ENCODE assay signal across 24 cellular contexts in genomic region chr15:80727196-80727595, GRCh38. TPM values are rescaled to one million over a fixed set of nuclear protein-coding genes. Genes with fewer than 3 reads are reported as not detected.
DNase-seq lines count a peak whose midpoint lies in the region; ATAC-seq and TF ChIP-seq lines count a peak whose summit lies in the region.
"Had no signal": no experiment of that assay in that cellular context is flagged by ENCODE, and none has a peak within 500 bp of the region (broad histone marks: within the 10 kb centered on the region; RNA-seq: fewer than 3 reads in every experiment).

No MANE protein-coding gene starts in this region.

- DNase-seq in Right ventricle myocardium superior (no peak), right atrium auricular region (ENCODE audit: low spot score) (no peak), choroid plexus epithelial cell (ENCODE audit: low read depth) (peak; percentile 82), mesothelial cell of epicardium (ENCODE audit: low spot score in 2 of 2, unreplicated experiment in 2 of 2) (no peak), upper lobe of left lung (no peak)
- DNase-seq in activated T-cell treated with anti-CD3 and anti-CD28 coated beads, Interleukin-2, amount 50 U/mL, for 1 hour, result no peak
- no peak for DNase-seq in activated T-cell treated with anti-CD3 and anti-CD28 coated beads, Interleukin-2, amount 50 U/mL, for 24 hours
- DNase-seq: 8988T; activated CD4-positive, alpha-beta T cell treated with anti-CD3 and anti-CD28 coated beads for 36 hours; Calu3; heart left ventricle; immature natural killer cell; naive thymus-derived CD4-positive, alpha-beta T cell; NCI-H1436 treated with DMSO at 0.1 percent for 48 hours; NCI-H748 treated with DMSO at 0.1 percent for 48 hours had no signal

- H3K27ac Mint-ChIP-seq in mesothelial cell of epicardium, result peak overlapping the region; percentile 94
- no peak overlapping the region for H3K27ac Mint-ChIP-seq in activated T-cell treated with anti-CD3 and anti-CD28 coated beads, Interleukin-2, amount 50 U/mL, for 24 hours
- H3K27ac Mint-ChIP-seq: activated CD4-positive, alpha-beta T cell treated with anti-CD3 and anti-CD28 coated beads for 36 hours; activated naive CD4-positive, alpha-beta T cell treated with anti-CD3 and anti-CD28 coated beads, Interleukin-2, amount 50 U/mL, for 72 hours; immature natural killer cell; naive thymus-derived CD4-positive, alpha-beta T cell; stimulated activated naive CD8-positive, alpha-beta T cell treated with anti-CD3 and anti-CD28 coated beads, Interleukin-15, Interleukin-2, amounts not matched to agents 100 ng/mL and 50 ng/mL, for 24 hours had no signal

- H3K9me3 ChIP-seq in right atrium auricular region, result no peaks in the 10 kb centered on the region
- H3K9me3 ChIP-seq in upper lobe of left lung, result no peaks in the 10 kb centered on the region
- H3K9me3 ChIP-seq: heart left ventricle had no signal

- TF ChIP-seq CTCF in right atrium auricular region (IDR thresholded peaks at IDR 0.05) (no peak), choroid plexus epithelial cell (conservative IDR thresholded peaks at IDR 0.05; ENCODE audit: low read depth, low read length) (no peak), mesothelial cell of epicardium (IDR thresholded peaks at IDR 0.05; ENCODE audit: unreplicated experiment) (no peak), upper lobe of left lung (IDR thresholded peaks at IDR 0.05) (no peak)

- H3K4me1 ChIP-seq in right atrium auricular region (peaks cover 0 to 1% of the 10 kb centered on the region in 2 donors), upper lobe of left lung (peaks cover 0 to 45% (median 14%) of the 10 kb centered on the region in 4 donors)
- H3K4me1 ChIP-seq: BLaER1 had no signal

- 71 to 75% methylated on average over 4 of the region's 4 CpGs for WGBS in upper lobe of left lung, 2 donors

- H3K27ac ChIP-seq in right atrium auricular region, result no peak overlapping the region
- peak overlapping the region; percentile 7 to 49 (median 27) for H3K27ac ChIP-seq in upper lobe of left lung
- H3K27ac ChIP-seq: BLaER1, coronary artery, skin epidermis had no signal

- H3K4me1 Mint-ChIP-seq in mesothelial cell of epicardium, result peaks cover 52% of the 10 kb centered on the region
- H3K4me1 Mint-ChIP-seq in activated T-cell treated with anti-CD3 and anti-CD28 coated beads, Interleukin-2, amount 50 U/mL, for 24 hours (ENCODE audit: low read depth), result no peaks in the 10 kb centered on the region
- H3K4me1 Mint-ChIP-seq: activated CD4-positive, alpha-beta T cell treated with anti-CD3 and anti-CD28 coated beads for 36 hours; immature natural killer cell; naive thymus-derived CD4-positive, alpha-beta T cell had no signal

- no peaks in the 10 kb centered on the region for H3K27me3 Mint-ChIP-seq in mesothelial cell of epicardium (ENCODE audit: low read depth)
- H3K27me3 Mint-ChIP-seq in activated T-cell treated with anti-CD3 and anti-CD28 coated beads, Interleukin-2, amount 50 U/mL, for 24 hours, result no peaks in the 10 kb centered on the region
- H3K27me3 Mint-ChIP-seq: activated CD4-positive, alpha-beta T cell treated with anti-CD3 and anti-CD28 coated beads for 36 hours; brain; stimulated activated naive CD8-positive, alpha-beta T cell treated with anti-CD3 and anti-CD28 coated beads, Interleukin-15, Interleukin-2, amounts not matched to agents 100 ng/mL and 50 ng/mL, for 24 hours had no signal

- TF ChIP-seq POLR2A in upper lobe of left lung (IDR thresholded peaks at IDR 0.05), result no peak

- no peaks in the 10 kb centered on the region for H3K27me3 ChIP-seq in right atrium auricular region
- H3K27me3 ChIP-seq in upper lobe of left lung, result no peaks in the 10 kb centered on the region
- H3K27me3 ChIP-seq: BLaER1, heart left ventricle had no signal

- ATAC-seq in Right ventricle myocardium superior (ENCODE audit: poor library complexity) (peak; percentile 41), upper lobe of left lung (ENCODE audit: low FRiP score in 2 of 2) (peak in 1 of 2 donors; percentile 76), GM21825 (IDR thresholded peaks at IDR 0.05; ENCODE audit: unreplicated experiment) (no peak)
- ATAC-seq: activated CD4-positive, alpha-beta T cell treated with anti-CD3 and anti-CD28 coated beads for 36 hours; activated naive CD4-positive, alpha-beta T cell treated with anti-CD3 and anti-CD28 coated beads, Interleukin-2, amount 50 U/mL, for 72 hours; naive thymus-derived CD4-positive, alpha-beta T cell; Right ventricle myocardium inferior had no signal

- TF ChIP-seq EP300 in upper lobe of left lung (IDR thresholded peaks at IDR 0.05), result no peak

- H3K36me3 ChIP-seq in right atrium auricular region (no peaks in the 10 kb centered on the region), upper lobe of left lung (no peaks in the 10 kb centered on the region)
- H3K36me3 ChIP-seq: heart left ventricle had no signal

- peaks cover 3% of the 10 kb centered on the region for H3K9me3 Mint-ChIP-seq in mesothelial cell of epicardium
- H3K9me3 Mint-ChIP-seq in activated T-cell treated with anti-CD3 and anti-CD28 coated beads, Interleukin-2, amount 50 U/mL, for 24 hours, result no peaks in the 10 kb centered on the region
- H3K9me3 Mint-ChIP-seq: activated naive CD4-positive, alpha-beta T cell treated with anti-CD3 and anti-CD28 coated beads, Interleukin-2, amount 50 U/mL, for 72 hours; immature natural killer cell had no signal

- intact Hi-C loops in Right ventricle myocardium superior (cut with DNase I), result no loop called here

- H3K4me3 ChIP-seq in right atrium auricular region (no peak overlapping the region), choroid plexus epithelial cell (ENCODE audit: low read depth, low read length) (no peak overlapping the region), upper lobe of left lung (no peak overlapping the region)
- H3K4me3 ChIP-seq: BLaER1, coronary artery, heart left ventricle, skin epidermis had no signal

- H3K4me3 Mint-ChIP-seq in mesothelial cell of epicardium, result no peak overlapping the region
- H3K4me3 Mint-ChIP-seq in activated T-cell treated with anti-CD3 and anti-CD28 coated beads, Interleukin-2, amount 50 U/mL, for 24 hours, result no peak overlapping the region
- H3K4me3 Mint-ChIP-seq: activated CD4-positive, alpha-beta T cell treated with anti-CD3 and anti-CD28 coated beads for 36 hours; brain; immature natural killer cell; naive thymus-derived CD4-positive, alpha-beta T cell; stimulated activated naive CD8-positive, alpha-beta T cell treated with anti-CD3 and anti-CD28 coated beads, Interleukin-15, Interleukin-2, amounts not matched to agents 100 ng/mL and 50 ng/mL, for 24 hours had no signal

- peaks cover 16% of the 10 kb centered on the region for H3K36me3 Mint-ChIP-seq in mesothelial cell of epicardium
- peaks cover 2% of the 10 kb centered on the region for H3K36me3 Mint-ChIP-seq in activated T-cell treated with anti-CD3 and anti-CD28 coated beads, Interleukin-2, amount 50 U/mL, for 24 hours (ENCODE audit: low read depth)

RNA-seq across cellular contexts. Expression of gene ABHD17C, which starts 32.1 kb away (rescaled TPM):
- total RNA-seq in Right ventricle myocardium superior, result 8.0 TPM
- total RNA-seq in right atrium auricular region, result 1 to 10 TPM; 1.0 to 1.7 TPM
- total RNA-seq in mesothelial cell of epicardium, result 17.0 to 18.0 TPM (median 17.9 TPM) in 3 replicates
- 10 to 100 TPM; 15.7 to 34.2 (median 25.5) TPM for total RNA-seq in upper lobe of left lung

RNA-seq across cellular contexts. Expression of gene CEMIP, which starts 52.0 kb away (rescaled TPM):
- total RNA-seq in Right ventricle myocardium superior (not detected), right atrium auricular region (1 to 10 TPM in 1 of 2 donors, under 1 TPM in 1; 0.22 to 2.9 TPM), mesothelial cell of epicardium (0.70 to 1.2 TPM (median 0.83 TPM) in 3 replicates), upper lobe of left lung (10 to 100 TPM in 1 of 6 donors, 1 to 10 TPM in 4, under 1 TPM in 1; 0.59 to 38.8 (median 5.7) TPM)
- total RNA-seq: activated naive CD4-positive, alpha-beta T cell treated with anti-CD3 and anti-CD28 coated beads, Interleukin-2, amount 50 U/mL, for 72 hours; G401; naive thymus-derived CD4-positive, alpha-beta T cell had no signal

Comparison
In these comparisons a context has a peak if more than half of its experiments do, and no peak if none do; other contexts are left out.
1. H3K27ac ChIP-seq: peak in upper lobe of left lung (4 of 4); none in right atrium auricular region (0 of 2).